ENCODE assay signal across 9 cellular contexts in genomic region chr20:62405981-62406513, GRCh38. TPM values are rescaled to one million over a fixed set of nuclear protein-coding genes. Genes with fewer than 3 reads are reported as not detected.
A peak's percentile ranks its signal among the peaks of the same experiment; 100 is the strongest.
DNase-seq lines count a peak whose midpoint lies in the region; ATAC-seq and TF ChIP-seq lines count a peak whose summit lies in the region.
"Had no signal": no experiment of that assay in that cellular context is flagged by ENCODE, and none has a peak within 500 bp of the region (broad histone marks: within the 10 kb centered on the region; RNA-seq: fewer than 3 reads in every experiment).

No MANE protein-coding gene starts in this region.

- peaks cover 23% of the 10 kb centered on the region for H3K4me1 Mint-ChIP-seq in activated CD4-positive, alpha-beta memory T cell treated with anti-CD3 and anti-CD28 coated beads for 36 hours (ENCODE audit: low read depth)

- H3K79me2 ChIP-seq in HCT116 (ENCODE audit: insufficient read depth, low read length): peaks cover 16% of the 10 kb centered on the region

- no peak for TF ChIP-seq RAD21 in HCT116 (IDR thresholded peaks at IDR 0.05; ENCODE audit: low read depth)

- no peaks in the 10 kb centered on the region for H3K9me3 Mint-ChIP-seq in activated CD4-positive, alpha-beta memory T cell treated with anti-CD3 and anti-CD28 coated beads for 36 hours

- TSS peak; percentile 29 for BruUV-seq in HCT116 (replicated peaks; lab: Mats Ljungman, UMichigan)

- no peak for TF ChIP-seq POLR2A in HCT116 (IDR thresholded peaks at IDR 0.05; ENCODE audit: borderline replicate concordance, extremely low read depth, insufficient read depth, insufficient read length)

- H3K27ac ChIP-seq in HCT116 (ENCODE audit: low read depth, low read length) (peak overlapping the region; percentile 72; the same call in 1 of the 2 replicates), left ventricle myocardium inferior (replicated peaks) (peak overlapping the region; percentile 76), skin epidermis (peak overlapping the region in 6 of 21 experiments; percentile 56 to 86 (median 76))

- CTCF ChIA-PET in HCT116 (lab: Charles Lee): no interaction called here
- CTCF ChIA-PET in activated CD4-positive, alpha-beta memory T cell treated with anti-CD3 and anti-CD28 coated beads for 36 hours (lab: Charles Lee): interaction anchor here (1.6 kb wide), 1 partner anchor 23 kb away, joined by 3 read pairs; no protein-coding TSS in a partner anchor

- no peak for DNase-seq in HCT116 (ENCODE audit: low read depth, low spot score)
- peak; percentile 17 for DNase-seq in activated CD4-positive, alpha-beta memory T cell treated with anti-CD3 and anti-CD28 coated beads for 36 hours
- no peak for DNase-seq in left ventricle myocardium inferior
- no peak for DNase-seq in globus pallidus (ENCODE audit: low spot score)
- DNase-seq in SKM-1 treated with dmso at 0.1 percent for 144 hours (lab: John Stamatoyannopoulos, UW; ENCODE audit: unreplicated experiment): no peak
- no peak for DNase-seq in NCI-H1092 (lab: John Stamatoyannopoulos, UW)
- DNase-seq: T-helper 9 cell had no signal

- no peaks in the 10 kb centered on the region for H4K20me1 ChIP-seq in HCT116 (ENCODE audit: insufficient read depth)

- no peak overlapping the region for H2AFZ ChIP-seq in HCT116 (ENCODE audit: low read depth, low read length, poor library complexity, severe bottlenecking)

- ATAC-seq in HCT116: no peak
- no peak for ATAC-seq in HG03097 (IDR thresholded peaks at IDR 0.05; ENCODE audit: low FRiP score, unreplicated experiment)

- peak overlapping the region; percentile 70 for H3K4me3 Mint-ChIP-seq in activated CD4-positive, alpha-beta memory T cell treated with anti-CD3 and anti-CD28 coated beads for 36 hours

- peak overlapping the region; percentile 96 for H3K4me2 ChIP-seq in HCT116 (ENCODE audit: low read length)

- no peaks in the 10 kb centered on the region for H3K36me3 Mint-ChIP-seq in activated CD4-positive, alpha-beta memory T cell treated with anti-CD3 and anti-CD28 coated beads for 36 hours

- TF ChIP-seq CTCF in HCT116 (IDR thresholded peaks at IDR 0.05 in 2 of 3, conservative IDR thresholded peaks at IDR 0.05 in 1 of 3; ENCODE audit: borderline replicate concordance in 1 of 3, insufficient read depth in 1 of 3, low read depth in 2 of 3, low read length in 2 of 3): no peak
- no peak for TF ChIP-seq CTCF in left ventricle myocardium inferior (IDR thresholded peaks at IDR 0.05; ENCODE audit: borderline replicate concordance)

- POLR2A ChIA-PET in HCT116 (lab: Charles Lee): no interaction called here
- POLR2A ChIA-PET in activated CD4-positive, alpha-beta memory T cell treated with anti-CD3 and anti-CD28 coated beads for 36 hours (lab: Charles Lee): interaction anchor here (0.7 kb wide), 1 partner anchor 15 kb away, joined by 4 read pairs; no protein-coding TSS in a partner anchor

- H3K9me3 ChIP-seq in HCT116 (ENCODE audit: control insufficient read depth in 1 of 2, insufficient read depth in 1 of 2, low read depth in 1 of 2, low read length in 2 of 2) (no peaks in the 10 kb centered on the region), left ventricle myocardium inferior (replicated peaks) (no peaks in the 10 kb centered on the region)

- H3K36me3 ChIP-seq in HCT116 (ENCODE audit: control insufficient read depth in 1 of 2, insufficient read depth in 2 of 2, low read length in 2 of 2) (no peaks in the 10 kb centered on the region), left ventricle myocardium inferior (no peaks in the 10 kb centered on the region)

- no peaks in the 10 kb centered on the region for H3K9me2 ChIP-seq in HCT116 (ENCODE audit: insufficient read depth)

- RAD21 ChIA-PET in HCT116 (lab: Charles Lee; ENCODE audit: low non-redundant PET in 1 of 2, low total read pairs in 2 of 2, uncharacterized antibody in 2 of 2, unreplicated experiment in 2 of 2): no interaction called here

- H3K4me1 ChIP-seq in HCT116 (ENCODE audit: control insufficient read depth in 1 of 2, insufficient read depth in 2 of 2, low read length in 2 of 2) (peaks cover 29 to 40% of the 10 kb centered on the region in 2 experiments), left ventricle myocardium inferior (peaks cover 38% of the 10 kb centered on the region)

- no peaks in the 10 kb centered on the region for H3K27me3 Mint-ChIP-seq in activated CD4-positive, alpha-beta memory T cell treated with anti-CD3 and anti-CD28 coated beads for 36 hours

- no peaks in the 10 kb centered on the region for H3K27me3 ChIP-seq in HCT116 (ENCODE audit: insufficient read depth, low read length)
- no peaks in the 10 kb centered on the region for H3K27me3 ChIP-seq in left ventricle myocardium inferior (ENCODE audit: low read depth)

- intact Hi-C loops in HCT116 (cut with micrococcal nuclease): no loop called here
- intact Hi-C loops in activated CD4-positive, alpha-beta memory T cell treated with anti-CD3 and anti-CD28 coated beads for 36 hours (cut with micrococcal nuclease): loop anchor here (5.0 to 10.0 kb wide), 3 partner anchors 96 to 339 kb away; partner anchors contain the start of gene TAF4
- intact Hi-C loops in left ventricle myocardium inferior (cut with micrococcal nuclease): no loop called here

- H3K4me3 ChIP-seq in HCT116 (replicated peaks in 1 of 2; ENCODE audit: low read depth in 1 of 2, low read length in 2 of 2) (peak overlapping the region; percentile 77 to 81), left ventricle myocardium inferior (peak overlapping the region; percentile 78), skin epidermis (peak overlapping the region; percentile 46 to 65 (median 51))

- H3K9ac ChIP-seq in HCT116 (ENCODE audit: low read length): peak overlapping the region; percentile 70

- no peak overlapping the region for H3K27ac Mint-ChIP-seq in activated CD4-positive, alpha-beta memory T cell treated with anti-CD3 and anti-CD28 coated beads for 36 hours

TF ChIP-seq in HCT116, 20 proteins besides CTCF, POLR2A, EP300 and RAD21:
- no peak for TF ChIP-seq ZBTB33 (IDR thresholded peaks at IDR 0.05; ENCODE audit: extremely low read depth, insufficient replicate concordance, low read length)
- no peak for TF ChIP-seq EZH2phosphoT487 (IDR thresholded peaks at IDR 0.05; ENCODE audit: borderline replicate concordance)
- no peak for TF ChIP-seq CEBPB (IDR thresholded peaks at IDR 0.05; ENCODE audit: low read depth)
- TF ChIP-seq SIN3A (IDR thresholded peaks at IDR 0.05; ENCODE audit: low read depth): no peak
- no peak for TF ChIP-seq ZNF274 (IDR thresholded peaks at IDR 0.05; ENCODE audit: low read depth, low read length)
- TF ChIP-seq EGR1 (IDR thresholded peaks at IDR 0.05; ENCODE audit: low read depth): no peak
- no peak for TF ChIP-seq YY1 (IDR thresholded peaks at IDR 0.05; ENCODE audit: extremely low read depth, insufficient replicate concordance, low read depth, low read length)
- no peak for TF ChIP-seq SP1 (IDR thresholded peaks at IDR 0.05; ENCODE audit: low read depth)
- TF ChIP-seq CBX3 (IDR thresholded peaks at IDR 0.05; ENCODE audit: low read depth): no peak
- no peak for TF ChIP-seq TCF7L2 (IDR thresholded peaks at IDR 0.05; ENCODE audit: borderline replicate concordance, extremely low read depth, insufficient read depth, insufficient read length)

RNA-seq across cellular contexts. Expression of gene CABLES2, which starts 1.0 kb away (rescaled TPM):
- total RNA-seq in HCT116 (2021; ENCODE audit: unreplicated experiment) (8.9 TPM), left ventricle myocardium inferior (12.0 TPM)
- polyA plus RNA-seq in HCT116 (2012): 8.1 and 9.5 TPM in 2 replicates
- total RNA-seq in activated CD4-positive, alpha-beta memory T cell treated with anti-CD3 and anti-CD28 coated beads for 36 hours: 1 to 10 TPM; 7.8 to 8.2 TPM

RNA-seq across cellular contexts. Expression of gene RPS21, which starts 19.1 kb away (rescaled TPM):
- total RNA-seq in HCT116 (2021; ENCODE audit: unreplicated experiment): 2,488 TPM
- 5,598 and 10,032 TPM in 2 replicates for polyA plus RNA-seq in HCT116 (2012)
- 1,000 to 10,000 TPM; 2,488 to 2,529 TPM for total RNA-seq in activated CD4-positive, alpha-beta memory T cell treated with anti-CD3 and anti-CD28 coated beads for 36 hours
- 661 TPM for total RNA-seq in left ventricle myocardium inferior

RNA-seq across cellular contexts. Expression of gene RBBP8NL, which starts 21.3 kb away (rescaled TPM):
- total RNA-seq in HCT116 (2021; ENCODE audit: unreplicated experiment) (0.59 TPM), left ventricle myocardium inferior (not detected)
- 0.54 and 0.65 TPM in 2 replicates for polyA plus RNA-seq in HCT116 (2012)
- not detected for total RNA-seq in activated CD4-positive, alpha-beta memory T cell treated with anti-CD3 and anti-CD28 coated beads for 36 hours

RNA-seq across cellular contexts. Expression of gene LAMA5, which starts 38.9 kb away (rescaled TPM):
- total RNA-seq in HCT116 (2021; ENCODE audit: unreplicated experiment) (321 TPM), left ventricle myocardium inferior (70.9 TPM)
- polyA plus RNA-seq in HCT116 (2012): 190 and 217 TPM in 2 replicates
- 1 to 10 TPM in 1 of 2 experiments, under 1 TPM in 1; 0.78 to 1.1 TPM for total RNA-seq in activated CD4-positive, alpha-beta memory T cell treated with anti-CD3 and anti-CD28 coated beads for 36 hours
